ENCODE assay signal across 26 cellular contexts in genomic region chr1:9346566-9346965, GRCh38. TPM values are rescaled to one million over a fixed set of nuclear protein-coding genes. Genes with fewer than 3 reads are reported as not detected.
DNase-seq lines count a peak whose midpoint lies in the region; ATAC-seq and TF ChIP-seq lines count a peak whose summit lies in the region.
"Had no signal": no experiment of that assay in that cellular context is flagged by ENCODE, and none has a peak within 500 bp of the region (broad histone marks: within the 10 kb centered on the region; RNA-seq: fewer than 3 reads in every experiment).

No MANE protein-coding gene starts in this region.

- H3K9me3 ChIP-seq in BLaER1 = peaks cover 6% of the 10 kb centered on the region
- H3K9me3 ChIP-seq in PC-9 (ENCODE audit: insufficient read depth, low read depth) = no peaks in the 10 kb centered on the region
- no peaks in the 10 kb centered on the region for H3K9me3 ChIP-seq in osteoblast (ENCODE audit: low read depth, low read length)
- H3K9me3 ChIP-seq: gastroesophageal sphincter, lower lobe of right lung, ovary, testis, uterus had no signal

- peaks cover 13% of the 10 kb centered on the region; the same call in 1 of the 2 replicates for H3F3A ChIP-seq in PC-9 (ENCODE audit: insufficient read depth, low read depth)

- peak overlapping the region; percentile 87; the same call in 1 of the 2 replicates for H3K4me2 ChIP-seq in BLaER1
- peak overlapping the region; percentile 45 for H3K4me2 ChIP-seq in PC-9
- no peak overlapping the region for H3K4me2 ChIP-seq in osteoblast (ENCODE audit: insufficient read depth, low read length)
- H3K4me2 ChIP-seq: smooth muscle cell had no signal

- H4K20me1 ChIP-seq in BLaER1 (peaks cover 61% of the 10 kb centered on the region), PC-9 (ENCODE audit: insufficient read depth) (peaks cover 6% of the 10 kb centered on the region; the same call in 1 of the 2 replicates), osteoblast (ENCODE audit: insufficient read depth, low read length) (peaks cover 80% of the 10 kb centered on the region)

- no peaks in the 10 kb centered on the region for H3K36me3 ChIP-seq in BLaER1
- H3K36me3 ChIP-seq in PC-9 (ENCODE audit: low read depth) = no peaks in the 10 kb centered on the region
- H3K36me3 ChIP-seq in osteoblast (ENCODE audit: insufficient read depth, low read length) = peaks cover 3% of the 10 kb centered on the region
- H3K36me3 ChIP-seq: gastroesophageal sphincter, lower lobe of right lung, ovary, uterus had no signal

- no TSS peak for BruUV-seq in PC-9 (replicated peaks; lab: Mats Ljungman, UMichigan)

- H3K9me2 ChIP-seq in PC-9 (ENCODE audit: insufficient read depth) = no peaks in the 10 kb centered on the region

- no peak overlapping the region for H3K9ac ChIP-seq in BLaER1

- intact Hi-C loops in PC-9 (cut with micrococcal nuclease; ENCODE audit: unreplicated experiment) = loop anchor here (1.0 kb wide), 1 partner anchor 29 kb away; no protein-coding TSS in a partner anchor

- H3K27ac ChIP-seq in BLaER1 (no peak overlapping the region), PC-9 (peak overlapping the region; percentile 41), osteoblast (ENCODE audit: low read depth, low read length) (no peak overlapping the region)
- H3K27ac ChIP-seq: lower lobe of right lung, ovary, RWPE1, testis, uterus, WERI-Rb-1 had no signal

- H2AFZ ChIP-seq in PC-9 = no peak overlapping the region
- H2AFZ ChIP-seq in osteoblast (ENCODE audit: low read length) = no peak overlapping the region
- H2AFZ ChIP-seq: GM23338 had no signal

- H3K79me2 ChIP-seq in PC-9 (ENCODE audit: low read depth) (peaks cover 16% of the 10 kb centered on the region), osteoblast (ENCODE audit: insufficient read depth, low read length) (peaks cover 90% of the 10 kb centered on the region)

- no peak for TF ChIP-seq CTCF in PC-9 (conservative IDR thresholded peaks at IDR 0.05)
- no peak for TF ChIP-seq CTCF in osteoblast (IDR thresholded peaks at IDR 0.05; ENCODE audit: extremely low read depth, low read depth, low read length)

- ATAC-seq in GM21528 (IDR thresholded peaks at IDR 0.05; ENCODE audit: low FRiP score, unreplicated experiment) = no peak
- ATAC-seq in HG03097 (IDR thresholded peaks at IDR 0.05; ENCODE audit: low FRiP score, unreplicated experiment) = no peak
- ATAC-seq: gastroesophageal sphincter, GM23338, lower lobe of right lung, right cardiac atrium had no signal

- H3K27me3 ChIP-seq in BLaER1 (no peaks in the 10 kb centered on the region), PC-9 (ENCODE audit: insufficient read depth, low read depth) (no peaks in the 10 kb centered on the region), osteoblast (ENCODE audit: insufficient read depth, low read length) (no peaks in the 10 kb centered on the region)
- H3K27me3 ChIP-seq: gastroesophageal sphincter, ovary, testis, uterus had no signal

- DNase-seq in COR-L47 (lab: John Stamatoyannopoulos, UW) = peak; percentile 19
- no peak for DNase-seq in PC-9
- peak; percentile 76 for DNase-seq in osteoblast (ENCODE audit: insufficient read length, low spot score, missing footprints)
- DNase-seq in activated naive CD4-positive, alpha-beta T cell treated with anti-CD3 and anti-CD28 coated beads, Interleukin-2, amount 50 U/mL, for 16 hours = no peak
- DNase-seq: activated CD4-positive, alpha-beta T cell treated with anti-CD3 and anti-CD28 coated beads for 4 hours; amygdala; effector CD4-positive, alpha-beta T cell; GDM1; hippocampal formation; Karpas-422; lower lobe of right lung; NCI-H1436 treated with DMSO at 0.1 percent for 48 hours; NCI-H524 treated with DMSO at 0.1 percent for 48 hours; ovary; stimulated activated naive CD4-positive, alpha-beta T cell; testis; uterus; WERI-Rb-1 had no signal

- no peak overlapping the region for H3K4me3 ChIP-seq in BLaER1
- H3K4me3 ChIP-seq in PC-9 = no peak overlapping the region
- no peak overlapping the region for H3K4me3 ChIP-seq in osteoblast (ENCODE audit: insufficient read depth, low read length)
- H3K4me3 ChIP-seq: gastroesophageal sphincter, GM23338, lower lobe of right lung, ovary, smooth muscle cell, testis, uterus had no signal

- POLR2A ChIA-PET in PC-9 (lab: Charles Lee; ENCODE audit: unreplicated experiment) = no interaction called here

- CTCF ChIA-PET in PC-9 (lab: Charles Lee) = no interaction called here

- H3K4me1 ChIP-seq in BLaER1 (peaks cover 62% of the 10 kb centered on the region), PC-9 (replicated peaks; ENCODE audit: insufficient read depth) (peaks cover 33% of the 10 kb centered on the region), osteoblast (ENCODE audit: insufficient read depth, low read length) (no peaks in the 10 kb centered on the region)

RNA-seq across cellular contexts. Expression of gene SPSB1, which starts 53.9 kb away (rescaled TPM):
- 27.9 and 33.8 TPM in 2 replicates for total RNA-seq in PC-9 (2021)
- total RNA-seq in osteoblast = 14.7 and 23.2 TPM in 2 replicates

Comparison
In these comparisons a context has a peak if more than half of its experiments do, and no peak if none do; other contexts are left out.
1. DNase-seq: peak in COR-L47 (single experiment) and osteoblast (single experiment); none in PC-9 (0 of 2) and activated naive CD4-positive, alpha-beta T cell treated with anti-CD3 and anti-CD28 coated beads, Interleukin-2, amount 50 U/mL, for 16 hours (single experiment).